32 cellular contexts compared by ENCODE assay signal in the genomic region with DNA sequence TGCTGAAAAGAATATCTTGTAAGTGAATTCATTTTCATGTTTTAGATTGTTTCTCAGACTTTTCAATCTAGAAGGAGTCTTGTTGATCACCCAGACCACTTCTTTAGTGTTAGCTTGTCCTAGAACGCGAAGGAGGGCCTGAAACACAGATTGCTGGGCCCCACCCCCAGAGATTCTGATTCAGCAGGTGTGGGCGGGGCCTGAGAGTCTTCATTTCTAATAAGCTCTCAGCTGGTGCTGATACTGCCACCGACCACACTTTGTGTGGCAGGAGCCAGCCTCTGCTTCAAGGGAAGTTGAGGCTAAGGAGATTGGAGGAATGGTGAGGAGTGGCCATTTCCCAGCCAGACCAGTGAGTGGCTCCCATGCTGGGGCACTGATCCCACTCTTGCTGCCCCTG. TPM values are rescaled to one million over a fixed set of nuclear protein-coding genes. Genes with fewer than 3 reads are reported as not detected.
DNase-seq lines count a peak whose midpoint lies in the region; ATAC-seq and FAIRE-seq lines count a peak whose summit lies in the region.
"Had no signal": no experiment of that assay in that cellular context is flagged by ENCODE, and none has a peak within 500 bp of the region (broad histone marks: within the 10 kb centered on the region; RNA-seq: fewer than 3 reads in every experiment).

No MANE protein-coding gene starts in this region.

- no peak overlapping the region for H3K4me2 ChIP-seq in mesenchymal stem cell (ENCODE audit: low read length, poor library complexity, severe bottlenecking)
- H3K4me2 ChIP-seq: hepatocyte had no signal

- FAIRE-seq in small intestine (lab: Jason Lieb, UNC) = no peak
- FAIRE-seq: A204.1, endothelial cell of umbilical vein, GM12891, RCC 7860 had no signal

- no peak overlapping the region for H3K14ac ChIP-seq in mesenchymal stem cell (ENCODE audit: low read length in 2 of 2)

- ATAC-seq in stimulated activated naive CD8-positive, alpha-beta T cell treated with anti-CD3 and anti-CD28 coated beads, Interleukin-15, Interleukin-2, amounts not matched to agents 100 U/mL and 50 U/mL, for 24 hours = no peak
- ATAC-seq: gastrocnemius medialis had no signal

- no peak overlapping the region for H4K91ac ChIP-seq in mesenchymal stem cell (ENCODE audit: low read length)

- no peak overlapping the region for H2AK5ac ChIP-seq in mesenchymal stem cell (ENCODE audit: low read length, severe bottlenecking)

- H3K9me3 ChIP-seq in mesenchymal stem cell (ENCODE audit: control insufficient read depth, low read length) (no peaks in the 10 kb centered on the region), small intestine (ENCODE audit: control insufficient read depth, low read depth) (no peaks in the 10 kb centered on the region)
- H3K9me3 ChIP-seq: gastrocnemius medialis had no signal

- peaks cover 17% of the 10 kb centered on the region for H3K4me1 ChIP-seq in mesenchymal stem cell (ENCODE audit: control insufficient read depth, insufficient read depth, low read depth, low read length)
- peaks cover 0 to 4% of the 10 kb centered on the region in 2 donors for H3K4me1 ChIP-seq in small intestine (ENCODE audit: control insufficient read depth in 2 of 2, insufficient read depth in 1 of 2, low read depth in 1 of 2, low read length in 1 of 2)

- H4K8ac ChIP-seq in mesenchymal stem cell (ENCODE audit: low read length) = peak overlapping the region; percentile 12

- H2BK5ac ChIP-seq in mesenchymal stem cell (ENCODE audit: low read depth, low read length, poor library complexity, severe bottlenecking) = no peak overlapping the region

- H3K27me3 Mint-ChIP-seq in immature natural killer cell (ENCODE audit: low read depth in 3 of 3) = no peaks in the 10 kb centered on the region
- H3K27me3 Mint-ChIP-seq: activated naive CD8-positive, alpha-beta T cell; CD4-positive, CD25-positive, alpha-beta regulatory T cell had no signal

- DNase-seq in NCI-H524 (lab: John Stamatoyannopoulos, UW) = peak; percentile 67 to 76
- DNase-seq in NCI-H524 treated with DMSO at 0.1 percent for 48 hours (lab: John Stamatoyannopoulos, UW) = no peak
- peak; percentile 58 for DNase-seq in NCI-H510A treated with DMSO at 0.1 percent for 48 hours (lab: John Stamatoyannopoulos, UW)
- DNase-seq in mesenchymal stem cell = no peak
- peak; percentile 18 for DNase-seq in small intestine
- no peak for DNase-seq in stimulated activated naive CD8-positive, alpha-beta T cell treated with anti-CD3 and anti-CD28 coated beads, Interleukin-15, Interleukin-2, amounts not matched to agents 100 U/mL and 50 U/mL, for 24 hours
- no peak for DNase-seq in immature natural killer cell
- DNase-seq in ureter (ENCODE audit: low spot score) = no peak
- DNase-seq: activated CD4-positive, alpha-beta T cell treated with anti-CD3 and anti-CD28 coated beads for 48 hours; activated effector memory CD4-positive, alpha-beta T cell treated with anti-CD3 and anti-CD28 coated beads, Interleukin-2, amount 50 U/mL, for 16 hours; activated T-cell treated with anti-CD3 and anti-CD28 coated beads, Interleukin-2, amount 50 U/mL, for 24 hours; CD4-positive, CD25-positive, alpha-beta regulatory T cell; gastrocnemius medialis; H7; KG1; left cardiac atrium; mammary epithelial cell; NCI-H1105; NCI-H187; NCI-H526; SIG-M5; stimulated activated CD4-positive, alpha-beta T cell treated with anti-CD3 and anti-CD28 coated beads, Interleukin-12 subunit alpha, Interleukin-12 subunit beta, amount 100 ng/mL, for 4 hours; stimulated activated CD4-positive, alpha-beta T cell treated with anti-CD3 and anti-CD28 coated beads, Interleukin-4, amount 100 ng/mL, for 1 hour; trophoblast cell had no signal

- peaks cover 11% of the 10 kb centered on the region in 2 experiments for H3K36me3 ChIP-seq in mesenchymal stem cell (ENCODE audit: control insufficient read depth in 1 of 2, insufficient read depth in 2 of 2, low read depth in 1 of 2, low read length in 2 of 2)
- H3K36me3 ChIP-seq in small intestine (ENCODE audit: control insufficient read depth in 2 of 2, insufficient read depth in 2 of 2, low read length in 2 of 2) = no peaks in the 10 kb centered on the region
- H3K36me3 ChIP-seq: gastrocnemius medialis had no signal

- H2BK120ac ChIP-seq in mesenchymal stem cell (ENCODE audit: low read depth, low read length) = no peak overlapping the region

- peak overlapping the region in 1 of 2 experiments; percentile 49 for H2BK12ac ChIP-seq in mesenchymal stem cell (ENCODE audit: low read length in 2 of 2)

- H2AFZ ChIP-seq in mesenchymal stem cell (ENCODE audit: low read depth, low read length) = no peak overlapping the region
- H2AFZ ChIP-seq: hepatocyte had no signal

- 81% methylated on average over 4 of the region's 4 CpGs for WGBS in mesenchymal stem cell
- 75 to 76% (median 76%) methylated on average over 4 of the region's 4 CpGs for WGBS in small intestine, 3 donors

- H3K79me1 ChIP-seq in mesenchymal stem cell (replicated peaks; ENCODE audit: low read length, poor library complexity, severe bottlenecking) = peaks cover 62% of the 10 kb centered on the region

- H3K9me3 Mint-ChIP-seq in immature natural killer cell = peaks cover 0 to 1% (median 0%) of the 10 kb centered on the region in 6 donors
- H3K9me3 Mint-ChIP-seq: activated T-cell treated with anti-CD3 and anti-CD28 coated beads, Interleukin-2, amount 50 U/mL, for 24 hours; CD4-positive, CD25-positive, alpha-beta regulatory T cell; neural crest cell had no signal

- no peak overlapping the region for H2BK15ac ChIP-seq in mesenchymal stem cell (ENCODE audit: low read depth, poor library complexity, severe bottlenecking)

- no peak overlapping the region for H3K27ac ChIP-seq in mesenchymal stem cell (ENCODE audit: low read length, poor library complexity, severe bottlenecking)
- H3K27ac ChIP-seq in small intestine (ENCODE audit: low read depth in 1 of 2, low read length in 1 of 2) = no peak overlapping the region
- H3K27ac ChIP-seq: hepatocyte, HL-60 had no signal

- peak overlapping the region; percentile 14 for H3K9ac ChIP-seq in mesenchymal stem cell (ENCODE audit: low read length)

- peaks cover 0 to 3% of the 10 kb centered on the region in 2 donors for H3K4me1 Mint-ChIP-seq in immature natural killer cell
- H3K4me1 Mint-ChIP-seq: CD4-positive, CD25-positive, alpha-beta regulatory T cell had no signal

- H3K4me3 ChIP-seq in mesenchymal stem cell (ENCODE audit: insufficient read depth in 1 of 2, low read depth in 1 of 2, low read length in 2 of 2) (no peak overlapping the region), small intestine (ENCODE audit: low read depth in 1 of 2, low read length in 2 of 2) (no peak overlapping the region)
- H3K4me3 ChIP-seq: gastrocnemius medialis, hepatocyte had no signal

- no peaks in the 10 kb centered on the region for H3K36me3 Mint-ChIP-seq in immature natural killer cell
- H3K36me3 Mint-ChIP-seq: activated naive CD8-positive, alpha-beta T cell; CD4-positive, CD25-positive, alpha-beta regulatory T cell had no signal

- H3K4ac ChIP-seq in mesenchymal stem cell (ENCODE audit: low read depth in 1 of 2, low read length in 2 of 2) = no peak overlapping the region

- no peak overlapping the region for H3K23ac ChIP-seq in mesenchymal stem cell (ENCODE audit: low read length in 2 of 2)

- no peak overlapping the region for H3K4me3 Mint-ChIP-seq in immature natural killer cell
- H3K4me3 Mint-ChIP-seq: activated naive CD8-positive, alpha-beta T cell; activated T-cell treated with anti-CD3 and anti-CD28 coated beads, Interleukin-2, amount 50 U/mL, for 24 hours; CD4-positive, CD25-positive, alpha-beta regulatory T cell; neural crest cell had no signal

- no peak overlapping the region for H3K27ac Mint-ChIP-seq in immature natural killer cell
- H3K27ac Mint-ChIP-seq: activated naive CD8-positive, alpha-beta T cell; activated T-cell treated with anti-CD3 and anti-CD28 coated beads, Interleukin-2, amount 50 U/mL, for 24 hours; CD4-positive, CD25-positive, alpha-beta regulatory T cell had no signal

- peak overlapping the region in 1 of 2 experiments; percentile 18 for H3K18ac ChIP-seq in mesenchymal stem cell (ENCODE audit: low read depth in 1 of 2, low read length in 2 of 2)

- H3K27me3 ChIP-seq in mesenchymal stem cell (ENCODE audit: control insufficient read depth in 1 of 2, insufficient read depth in 1 of 2, low read length in 2 of 2) (no peaks in the 10 kb centered on the region), small intestine (ENCODE audit: control insufficient read depth in 2 of 2, insufficient read depth in 2 of 2, low read length in 2 of 2) (no peaks in the 10 kb centered on the region)
- H3K27me3 ChIP-seq: gastrocnemius medialis, hepatocyte had no signal

RNA-seq across cellular contexts. Expression of gene ZNF618, which starts 35.7 kb away (rescaled TPM):
- polyA plus RNA-seq in mesenchymal stem cell (2013, experiment 1 of 2) = 19.0 TPM
- polyA plus RNA-seq in mesenchymal stem cell (2013, experiment 2 of 2) = 18.9 TPM
- polyA plus RNA-seq in small intestine = 1 to 10 TPM in 1 of 3 donors, under 1 TPM in 2; 0.22 to 3.0 (median 0.81) TPM
- 1 to 10 TPM; 1.4 to 4.1 (median 3.9) TPM for polyA plus RNA-seq in immature natural killer cell
- total RNA-seq in ureter = 16.1 TPM
- polyA plus RNA-seq: CD4-positive, CD25-positive, alpha-beta regulatory T cell had no signal

Comparison
In these comparisons a context has a peak if more than half of its experiments do, and no peak if none do; other contexts are left out.
1. DNase-seq: peak in NCI-H524 (2 of 2), NCI-H510A treated with DMSO at 0.1 percent for 48 hours (single experiment) and small intestine (single experiment); none in NCI-H524 treated with DMSO at 0.1 percent for 48 hours (single experiment), mesenchymal stem cell (single experiment), stimulated activated naive CD8-positive, alpha-beta T cell treated with anti-CD3 and anti-CD28 coated beads, Interleukin-15, Interleukin-2, amounts not matched to agents 100 U/mL and 50 U/mL, for 24 hours (single experiment), immature natural killer cell (0 of 3) and ureter (single experiment).